8 cellular contexts compared by ENCODE assay signal in genomic region chr19:2455481-2456300, GRCh38. TPM values are rescaled to one million over a fixed set of nuclear protein-coding genes. Genes with fewer than 3 reads are reported as not detected.
DNase-seq lines count a peak whose midpoint lies in the region; ATAC-seq and TF ChIP-seq lines count a peak whose summit lies in the region.

No MANE protein-coding gene starts in this region.

- 0 out of 2 replicates have a peak overlapping the region, but pooled peaks have one; percentile 29 for H2AFZ ChIP-seq in SK-N-SH (ENCODE audit: low read depth)

- TF ChIP-seq EP300 in SK-N-SH (IDR thresholded peaks at IDR 0.05; ENCODE audit: borderline replicate concordance in 1 of 2, low read depth in 1 of 2, low read length in 1 of 2) = no peak

- H3K9me3 ChIP-seq in SK-N-SH = no peaks in the 10 kb centered on the region
- H3K9me3 ChIP-seq in body of pancreas = no peaks in the 10 kb centered on the region

- H3K4me1 ChIP-seq in SK-N-SH (ENCODE audit: control insufficient read depth in 1 of 2, insufficient read depth in 2 of 2, low read depth in 1 of 2, low read length in 1 of 2) (peaks cover 8 to 10% of the 10 kb centered on the region in 2 experiments; a peak in 2 of 4 replicates), body of pancreas (peaks cover 16% of the 10 kb centered on the region)

- peak overlapping the region; percentile 95 for H3K9ac ChIP-seq in SK-N-SH

- peak overlapping the region; percentile 98 for H3K4me2 ChIP-seq in SK-N-SH

- TF ChIP-seq CTCF in SK-N-SH (IDR thresholded peaks at IDR 0.05) (no peak), body of pancreas (IDR thresholded peaks at IDR 0.05) (no peak), kidney epithelial cell (IDR thresholded peaks at IDR 0.05; ENCODE audit: insufficient read depth, low read length, poor library complexity, severe bottlenecking) (no peak)

- no peak for TF ChIP-seq RAD21 in SK-N-SH (IDR thresholded peaks at IDR 0.05; ENCODE audit: low read length)

- H4K20me1 ChIP-seq in SK-N-SH (ENCODE audit: insufficient read depth) = peaks cover 42% of the 10 kb centered on the region; the same call in 1 of the 2 replicates

- WGBS in SK-N-SH (ENCODE audit: low lambda C conversion rate) = 25% methylated on average over 8 of the region's 42 CpGs
- 9% methylated on average over 42 of the region's 42 CpGs; no CpG with 5 or more reads in 1 of the 2 donors for WGBS in body of pancreas, 2 donors

- H3K79me2 ChIP-seq in SK-N-SH (ENCODE audit: insufficient read depth) = peaks cover 68% of the 10 kb centered on the region

- DNase-seq in SK-N-SH (peak; percentile 75), body of pancreas (peak in 3 of 4 donors; percentile 29 to 44 (median 32)), kidney epithelial cell (ENCODE audit: low read depth) (no peak), NCI-H526 treated with DMSO at 0.1 percent for 48 hours (lab: John Stamatoyannopoulos, UW) (no peak), GF-D8 (lab: John Stamatoyannopoulos, UW) (no peak)
- DNase-seq in stimulated activated CD8-positive, alpha-beta memory T cell treated with anti-CD3 and anti-CD28 coated beads, Interleukin-12 subunit alpha, Interleukin-12 subunit beta, amount 100 ng/mL, for 4 hours (ENCODE audit: low read depth) = peak; percentile 36

- peaks cover 13% of the 10 kb centered on the region for H3F3A ChIP-seq in SK-N-SH (replicated peaks; ENCODE audit: insufficient read depth)

- peak; percentile 36 for ATAC-seq in HG02763 (IDR thresholded peaks at IDR 0.05; ENCODE audit: unreplicated experiment)
- no peak for ATAC-seq in body of pancreas

- POLR2A ChIA-PET in SK-N-SH (lab: Yijun Ruan, JAX) = interaction anchor here (0.6 to 1.9 kb wide), 3 partner anchors 28 to 142 kb away, joined by 4 to 18 read pairs (median 4); partner anchors contain the start of gene TIMM13

- H3K9me2 ChIP-seq in SK-N-SH = no peaks in the 10 kb centered on the region

- H3K27ac ChIP-seq in SK-N-SH (ENCODE audit: low read depth in 2 of 2, low read length in 1 of 2) = peak overlapping the region in 1 of 2 experiments; percentile 62; a peak in 1 of 4 replicates
- peak overlapping the region in 2 of 4 donors; percentile 23 to 30 for H3K27ac ChIP-seq in body of pancreas

- H3K36me3 ChIP-seq in SK-N-SH (replicated peaks in 1 of 2; ENCODE audit: control insufficient read depth in 1 of 2, insufficient read depth in 2 of 2, low read length in 1 of 2) (no peaks in the 10 kb centered on the region), body of pancreas (replicated peaks in 1 of 2; ENCODE audit: insufficient read depth in 1 of 2, low read depth in 2 of 2) (no peaks in the 10 kb centered on the region), kidney epithelial cell (ENCODE audit: control insufficient read depth, insufficient read depth, low read length) (peaks cover 1% of the 10 kb centered on the region)

- TF ChIP-seq POLR2A in GM15510 (IDR thresholded peaks at IDR 0.05; ENCODE audit: borderline replicate concordance, extremely low read depth, insufficient read length) (peak; percentile 32), body of pancreas (IDR thresholded peaks at IDR 0.05) (no peak)

- intact Hi-C loops in body of pancreas (cut with DNase I) = no loop called here

- peak overlapping the region; percentile 80 to 83 for H3K4me3 ChIP-seq in SK-N-SH (ENCODE audit: low read depth in 2 of 2, low read length in 1 of 2)
- peak overlapping the region; percentile 79 to 90 for H3K4me3 ChIP-seq in body of pancreas
- H3K4me3 ChIP-seq in kidney epithelial cell (ENCODE audit: low read depth, low read length) = peak overlapping the region; percentile 65

- H3K27me3 ChIP-seq in SK-N-SH (ENCODE audit: insufficient read depth) (no peaks in the 10 kb centered on the region), body of pancreas (no peaks in the 10 kb centered on the region), kidney epithelial cell (ENCODE audit: control insufficient read depth, insufficient read depth, low read length) (no peaks in the 10 kb centered on the region)

- CTCF ChIA-PET in SK-N-SH (lab: Yijun Ruan, JAX) = interaction anchor here (0.6 to 2.0 kb wide), 5 partner anchors 14 to 1010 kb away, joined by 3 to 4 read pairs (median 3); no protein-coding TSS in a partner anchor

TF ChIP-seq in SK-N-SH, 30 proteins besides CTCF, POLR2A, EP300 and RAD21:
- TF ChIP-seq YY1 (IDR thresholded peaks at IDR 0.05; ENCODE audit: low read depth) (no peak), FOXM1 (IDR thresholded peaks at IDR 0.05; ENCODE audit: low read depth) (no peak), FOSL2 (IDR thresholded peaks at IDR 0.05; ENCODE audit: borderline replicate concordance, low read depth) (no peak), MXI1 (IDR thresholded peaks at IDR 0.05; ENCODE audit: low read depth, low read length) (no peak), MEF2A (IDR thresholded peaks at IDR 0.05; ENCODE audit: borderline replicate concordance, low read depth) (no peak), ZBTB33 (IDR thresholded peaks at IDR 0.05; ENCODE audit: borderline replicate concordance, low read depth) (no peak), GATA2 (CRISPR knock-in tag; IDR thresholded peaks at IDR 0.05) (no peak), IRF3 (IDR thresholded peaks at IDR 0.05; ENCODE audit: low read depth, low read length) (no peak), RXRA (IDR thresholded peaks at IDR 0.05; ENCODE audit: borderline replicate concordance, low read depth) (no peak), JUND (IDR thresholded peaks at IDR 0.05) (no peak), USF1 (IDR thresholded peaks at IDR 0.05; ENCODE audit: borderline replicate concordance, low read depth) (no peak)

RNA-seq across cellular contexts. Expression of gene LMNB2, which starts 1.1 kb away (rescaled TPM):
- 106 and 116 TPM in 2 replicates for polyA plus RNA-seq in SK-N-SH (2012; rRNA removed)
- 56.9 and 85.5 TPM in 2 replicates for polyA plus RNA-seq in SK-N-SH (2012; cell fraction: cytosol; rRNA removed)
- polyA plus RNA-seq in SK-N-SH (2012; cell fraction: nucleus; rRNA removed) = 122 and 126 TPM in 2 replicates
- total RNA-seq in body of pancreas (10 to 100 TPM; 11.7 to 30.0 TPM), kidney epithelial cell (72.9 and 73.4 TPM in 2 replicates)

RNA-seq across cellular contexts. Expression of gene GADD45B, which starts 20.2 kb away (rescaled TPM):
- 54.0 and 67.6 TPM in 2 replicates for polyA plus RNA-seq in SK-N-SH (2012; rRNA removed)
- polyA plus RNA-seq in SK-N-SH (2012; cell fraction: cytosol; rRNA removed) = 29.6 and 31.6 TPM in 2 replicates
- 134 and 135 TPM in 2 replicates for polyA plus RNA-seq in SK-N-SH (2012; cell fraction: nucleus; rRNA removed)
- total RNA-seq in body of pancreas = 10 to 100 TPM; 68.0 to 84.7 TPM
- total RNA-seq in kidney epithelial cell = 99.6 and 106 TPM in 2 replicates

RNA-seq across cellular contexts. Expression of gene TIMM13, which starts 28.3 kb away (rescaled TPM):
- polyA plus RNA-seq in SK-N-SH (2012; rRNA removed) = 76.0 and 76.9 TPM in 2 replicates
- polyA plus RNA-seq in SK-N-SH (2012; cell fraction: cytosol; rRNA removed) = 37.4 and 60.8 TPM in 2 replicates
- polyA plus RNA-seq in SK-N-SH (2012; cell fraction: nucleus; rRNA removed) = 58.5 and 81.6 TPM in 2 replicates
- total RNA-seq in body of pancreas (10 to 100 TPM; 16.3 to 36.6 TPM), kidney epithelial cell (70.1 and 73.9 TPM in 2 replicates)

Comparison
In these comparisons a context has a peak if more than half of its experiments do, and no peak if none do; other contexts are left out.
1. DNase-seq: peak in SK-N-SH (single experiment), body of pancreas (3 of 4) and stimulated activated CD8-positive, alpha-beta memory T cell treated with anti-CD3 and anti-CD28 coated beads, Interleukin-12 subunit alpha, Interleukin-12 subunit beta, amount 100 ng/mL, for 4 hours (single experiment); none in kidney epithelial cell (single experiment), NCI-H526 treated with DMSO at 0.1 percent for 48 hours (single experiment) and GF-D8 (single experiment).
2. Peak in every context shown above with its lines, with median percentiles within 50 percentile points of each other: H3K4me3 ChIP-seq.